In genomic region chr3:152222327-152222726, GRCh38 we compare ENCODE assay signal across 8 cellular contexts. TPM values are rescaled to one million over a fixed set of nuclear protein-coding genes. Genes with fewer than 3 reads are reported as not detected.
DNase-seq lines count a peak whose midpoint lies in the region; ATAC-seq and TF ChIP-seq lines count a peak whose summit lies in the region.

No MANE protein-coding gene starts in this region.

- peak overlapping the region; percentile 48 for H3K9ac ChIP-seq in mesenchymal stem cell (ENCODE audit: low read length)

- no peak overlapping the region for H2BK15ac ChIP-seq in mesenchymal stem cell (ENCODE audit: low read depth, poor library complexity, severe bottlenecking)

- H3K9me3 ChIP-seq in mesenchymal stem cell (ENCODE audit: control insufficient read depth, low read length): no peaks in the 10 kb centered on the region

- no peaks in the 10 kb centered on the region for H3K36me3 ChIP-seq in mesenchymal stem cell (ENCODE audit: control insufficient read depth in 1 of 2, insufficient read depth in 2 of 2, low read depth in 1 of 2, low read length in 2 of 2)

- H3K23ac ChIP-seq in mesenchymal stem cell (ENCODE audit: low read length in 2 of 2): no peak overlapping the region

- WGBS in mesenchymal stem cell: 100% methylated on average over 2 of the region's 2 CpGs

- DNase-seq in AG09309 (ENCODE audit: low read depth): peak; percentile 50
- peak; percentile 44 for DNase-seq in amniotic epithelial cell (ENCODE audit: low read depth)
- DNase-seq in mesenchymal stem cell: no peak
- no peak for DNase-seq in kidney glomerular epithelial cell (lab: John Stamatoyannopoulos, UW)
- DNase-seq in activated effector memory CD4-positive, alpha-beta T cell treated with anti-CD3 and anti-CD28 coated beads, Interleukin-2, amount 50 U/mL, for 16 hours: no peak
- DNase-seq in posterior vena cava (ENCODE audit: low spot score): no peak
- no peak for DNase-seq in kidney tubule cell (ENCODE audit: low spot score)

- H3K79me1 ChIP-seq in mesenchymal stem cell (replicated peaks; ENCODE audit: low read length, poor library complexity, severe bottlenecking): no peaks in the 10 kb centered on the region

- no peak overlapping the region for H3K14ac ChIP-seq in mesenchymal stem cell (ENCODE audit: low read length in 2 of 2)

- no peak overlapping the region for H3K4ac ChIP-seq in mesenchymal stem cell (ENCODE audit: low read depth in 1 of 2, low read length in 2 of 2)

- no peaks in the 10 kb centered on the region for H3K27me3 ChIP-seq in mesenchymal stem cell (ENCODE audit: control insufficient read depth in 1 of 2, insufficient read depth in 1 of 2, low read length in 2 of 2)

- no peaks in the 10 kb centered on the region for H3K4me1 ChIP-seq in mesenchymal stem cell (ENCODE audit: control insufficient read depth, insufficient read depth, low read depth, low read length)

- no peak for TF ChIP-seq CTCF in AG09309 (IDR thresholded peaks at IDR 0.05; ENCODE audit: control insufficient read depth, insufficient read depth, low read depth, low read length, missing control alignments)

- no peak overlapping the region for H2BK120ac ChIP-seq in mesenchymal stem cell (ENCODE audit: low read depth, low read length)

- no peak overlapping the region for H2AK5ac ChIP-seq in mesenchymal stem cell (ENCODE audit: low read length, severe bottlenecking)

- H3K27ac ChIP-seq in mesenchymal stem cell (ENCODE audit: low read length, poor library complexity, severe bottlenecking): no peak overlapping the region

- ATAC-seq in GM21529 (IDR thresholded peaks at IDR 0.05; ENCODE audit: unreplicated experiment): peak; percentile 52

- H4K91ac ChIP-seq in mesenchymal stem cell (ENCODE audit: low read length): no peak overlapping the region

- no peak overlapping the region for H2BK12ac ChIP-seq in mesenchymal stem cell (ENCODE audit: low read length in 2 of 2)

- no peak overlapping the region for H2BK5ac ChIP-seq in mesenchymal stem cell (ENCODE audit: low read depth, low read length, poor library complexity, severe bottlenecking)

- no peak overlapping the region for H3K4me2 ChIP-seq in mesenchymal stem cell (ENCODE audit: low read length, poor library complexity, severe bottlenecking)

- H4K8ac ChIP-seq in mesenchymal stem cell (ENCODE audit: low read length): no peak overlapping the region

- no peak overlapping the region for H3K18ac ChIP-seq in mesenchymal stem cell (ENCODE audit: low read depth in 1 of 2, low read length in 2 of 2)

- intact Hi-C loops in posterior vena cava (cut with DNase I): no loop called here

- no peak overlapping the region for H2AFZ ChIP-seq in mesenchymal stem cell (ENCODE audit: low read depth, low read length)

- H3K4me3 ChIP-seq in AG09309 (ENCODE audit: control insufficient read depth, low read depth, low read length) (no peak overlapping the region), mesenchymal stem cell (ENCODE audit: insufficient read depth in 1 of 2, low read depth in 1 of 2, low read length in 2 of 2) (no peak overlapping the region)

RNA-seq across cellular contexts. Expression of gene MBNL1, which starts 46.4 kb away (rescaled TPM):
- 85.7 TPM for polyA plus RNA-seq in mesenchymal stem cell (2013, experiment 1 of 2)
- 85.2 TPM for polyA plus RNA-seq in mesenchymal stem cell (2013, experiment 2 of 2)
- 100 to 1,000 TPM; 393 to 453 TPM for total RNA-seq in posterior vena cava

Comparison
In these comparisons a context has a peak if more than half of its experiments do, and no peak if none do; other contexts are left out.
1. DNase-seq: peak in AG09309 (single experiment) and amniotic epithelial cell (single experiment); none in mesenchymal stem cell (single experiment), kidney glomerular epithelial cell (single experiment), activated effector memory CD4-positive, alpha-beta T cell treated with anti-CD3 and anti-CD28 coated beads, Interleukin-2, amount 50 U/mL, for 16 hours (single experiment), posterior vena cava (single experiment) and kidney tubule cell (single experiment).